In genomic region chr13:24630121-24630520, GRCh38 we compare ENCODE assay signal across 2 cellular contexts.
TF ChIP-seq lines count a peak whose summit lies in the region.

No MANE protein-coding gene starts in this region.

TF ChIP-seq in GM23338, 12 proteins besides CTCF, POLR2A, EP300 and RAD21:
- TF ChIP-seq ZNF462 (CRISPR knock-in tag; IDR thresholded peaks at IDR 0.05): no peak
- TF ChIP-seq STAT1 (IDR thresholded peaks at IDR 0.05; ENCODE audit: unreplicated experiment): no peak
- TF ChIP-seq EZH2phosphoT487 (IDR thresholded peaks at IDR 0.05; ENCODE audit: unreplicated experiment): no peak
- no peak for TF ChIP-seq POLR2AphosphoS5 (IDR thresholded peaks at IDR 0.05; ENCODE audit: low read depth)
- no peak for TF ChIP-seq CREB1 (CRISPR knock-in tag; IDR thresholded peaks at IDR 0.05; ENCODE audit: low read depth)
- TF ChIP-seq ZNF331 (CRISPR knock-in tag; IDR thresholded peaks at IDR 0.05; ENCODE audit: low read depth): no peak
- no peak for TF ChIP-seq EZH2 (IDR thresholded peaks at IDR 0.05; ENCODE audit: low read depth, unreplicated experiment)
- no peak for TF ChIP-seq ETS1 (IDR thresholded peaks at IDR 0.05)
- TF ChIP-seq NANOG (IDR thresholded peaks at IDR 0.05; ENCODE audit: borderline replicate concordance): no peak
- TF ChIP-seq JUNB (IDR thresholded peaks at IDR 0.05; ENCODE audit: unreplicated experiment): no peak
- no peak for TF ChIP-seq ZNF114 (CRISPR knock-in tag; IDR thresholded peaks at IDR 0.05)

TF ChIP-seq in K562, 482 proteins besides CTCF, POLR2A, EP300 and RAD21:
- TF ChIP-seq RFX5 (IDR thresholded peaks at IDR 0.05; ENCODE audit: low read depth, low read length): no peak
- no peak for TF ChIP-seq STAT6 (CRISPR knock-in tag; IDR thresholded peaks at IDR 0.05)
- TF ChIP-seq NFYB (IDR thresholded peaks at IDR 0.05; ENCODE audit: extremely low read depth, insufficient read length): peak; percentile 22
- no peak for TF ChIP-seq PRMT5 (CRISPR knock-in tag; IDR thresholded peaks at IDR 0.05)
- peak; percentile 42; the same call in 1 of the 2 replicates for TF ChIP-seq PKNOX1 (IDR thresholded peaks at IDR 0.05)
- no peak for TF ChIP-seq TFAM (CRISPR knock-in tag; conservative IDR thresholded peaks at IDR 0.05)
- no peak for TF ChIP-seq GTF2B (IDR thresholded peaks at IDR 0.05; ENCODE audit: extremely low read depth, insufficient read length)
- TF ChIP-seq HDGF (IDR thresholded peaks at IDR 0.05): no peak
